28 cellular contexts compared by ENCODE assay signal in the genomic region with DNA sequence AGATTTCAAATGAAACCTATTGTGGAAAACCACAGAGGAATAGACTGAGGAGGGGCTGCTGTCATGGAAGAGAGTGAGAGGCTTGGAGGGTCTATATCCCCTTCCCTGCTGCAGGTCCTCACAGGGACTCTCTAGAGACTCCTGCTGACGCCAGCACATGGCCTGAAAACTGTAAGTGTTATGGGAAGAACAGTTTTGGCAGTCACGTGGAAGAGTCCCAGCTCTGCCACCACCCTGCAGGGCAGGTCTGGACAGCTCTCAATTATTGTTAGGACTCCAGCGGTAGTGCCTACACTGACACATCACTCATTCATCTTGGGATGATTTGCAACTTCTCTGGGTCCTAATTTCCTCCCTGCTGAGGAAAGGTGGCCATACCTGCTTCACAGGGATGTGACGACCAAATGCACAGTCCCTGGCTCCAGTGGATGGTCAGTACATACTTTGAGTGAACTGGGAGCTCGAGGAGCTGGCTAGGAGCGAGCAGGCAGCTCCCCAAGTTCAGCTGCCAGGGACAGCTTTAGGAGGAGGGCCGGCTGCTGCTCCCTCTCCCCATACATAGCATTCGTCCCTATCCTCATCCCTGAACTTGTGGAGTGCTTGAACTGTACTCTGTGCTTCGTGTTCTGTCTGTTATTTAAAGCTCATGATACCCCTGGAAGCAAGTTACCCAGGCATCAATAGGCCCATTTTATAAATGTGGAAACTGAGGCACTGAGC. TPM values are rescaled to one million over a fixed set of nuclear protein-coding genes. Genes with fewer than 3 reads are reported as not detected.
DNase-seq lines count a peak whose midpoint lies in the region; ATAC-seq, FAIRE-seq and TF ChIP-seq lines count a peak whose summit lies in the region.
"Had no signal": no experiment of that assay in that cellular context is flagged by ENCODE, and none has a peak within 500 bp of the region (broad histone marks: within the 10 kb centered on the region; RNA-seq: fewer than 3 reads in every experiment).

No MANE protein-coding gene starts in this region.

- no peaks in the 10 kb centered on the region for H3K36me3 ChIP-seq in BLaER1 treated with 17β-estradiol and CSF1 and Interleukin-3, amounts not matched to agents 10 nM and 100 nM
- H3K36me3 ChIP-seq: cardiac muscle cell, HAP-1, suprapubic skin, uterus had no signal

- no peaks in the 10 kb centered on the region for H3K9me3 ChIP-seq in BLaER1 treated with 17β-estradiol and CSF1 and Interleukin-3, amounts not matched to agents 10 nM and 100 nM (replicated peaks in 1 of 11)
- H3K9me3 ChIP-seq: HAP-1, suprapubic skin, uterus had no signal

- no peaks in the 10 kb centered on the region for H4K20me1 ChIP-seq in BLaER1 treated with 17β-estradiol and CSF1 and Interleukin-3, amounts not matched to agents 10 nM and 100 nM

- no peak overlapping the region for H3K4me3 ChIP-seq in BLaER1 treated with 17β-estradiol and CSF1 and Interleukin-3, amounts not matched to agents 10 nM and 100 nM
- H3K4me3 ChIP-seq: cardiac muscle cell, HAP-1, skin epidermis, suprapubic skin, uterus had no signal

- peak overlapping the region in 8 of 11 experiments; percentile 17 to 62 (median 50); a peak in 8 of 22 replicates for H3K4me2 ChIP-seq in BLaER1 treated with 17β-estradiol and CSF1 and Interleukin-3, amounts not matched to agents 10 nM and 100 nM

- no peak for FAIRE-seq in HTR-8/SVneo (lab: Jason Lieb, UNC)
- FAIRE-seq: kidney had no signal

- H3K27me3 ChIP-seq in BLaER1 treated with 17β-estradiol and CSF1 and Interleukin-3, amounts not matched to agents 10 nM and 100 nM, result no peaks in the 10 kb centered on the region
- peaks cover 22% of the 10 kb centered on the region for H3K27me3 ChIP-seq in foreskin keratinocyte
- H3K27me3 ChIP-seq: cardiac muscle cell, suprapubic skin, uterus had no signal

- H3K4me1 ChIP-seq in BLaER1 treated with 17β-estradiol and CSF1 and Interleukin-3, amounts not matched to agents 10 nM and 100 nM, result peaks cover 0 to 13% (median 8%) of the 10 kb centered on the region in 10 experiments; a peak in 15 of 20 replicates
- H3K4me1 ChIP-seq in foreskin keratinocyte, result peaks cover 6% of the 10 kb centered on the region
- H3K4me1 ChIP-seq: HAP-1, uterus had no signal

- TF ChIP-seq CTCF in foreskin keratinocyte (conservative IDR thresholded peaks at IDR 0.05), result no peak

- ATAC-seq in foreskin keratinocyte (peak; percentile 98), GM18907 (IDR thresholded peaks at IDR 0.05; ENCODE audit: unreplicated experiment) (no peak)
- ATAC-seq: Right ventricle myocardium inferior; stimulated activated memory B cell treated with anti-CD40 and anti-IgM and Interleukin-4, amounts not matched to agents 10 μg/mL and 1 μg/mL and 100 μg/mL, for 72 hours had no signal

- H3K9ac ChIP-seq in BLaER1 treated with 17β-estradiol and CSF1 and Interleukin-3, amounts not matched to agents 10 nM and 100 nM, result no peak overlapping the region

- DNase-seq in HTR-8/SVneo (ENCODE audit: insufficient read length, low spot score) (peak; percentile 10), SW480 (ENCODE audit: low spot score) (peak; percentile 3), foreskin keratinocyte (peak; percentile 80 to 90), NCI-H1930 (lab: John Stamatoyannopoulos, UW) (no peak)
- no peak for DNase-seq in activated CD4-positive, alpha-beta T cell treated with anti-CD3 and anti-CD28 coated beads for 1 hour
- DNase-seq: activated naive CD4-positive, alpha-beta T cell treated with anti-CD3 and anti-CD28 coated beads for 36 hours; activated T-cell treated with anti-CD3 and anti-CD28 coated beads, Interleukin-2, amount 50 U/mL, for 48 hours; amniotic stem cell; CD4-positive, CD25-positive, alpha-beta regulatory T cell; GDM1; hypothalamus; KG1; kidney; NCI-H2029 treated with DMSO at 0.1 percent for 48 hours; NCI-H510A; stimulated activated CD4-positive, alpha-beta T cell treated with anti-CD3 and anti-CD28 coated beads, Interleukin-2, amount 100 ng/mL, for 24 hours; uterus had no signal

- H3K27ac ChIP-seq in BLaER1 treated with 17β-estradiol and CSF1 and Interleukin-3, amounts not matched to agents 10 nM and 100 nM, result peak overlapping the region in 1 of 11 experiments; percentile 3; a peak in 1 of 22 replicates
- H3K27ac ChIP-seq in foreskin keratinocyte, result no peak overlapping the region
- H3K27ac ChIP-seq: cardiac muscle cell, skin epidermis, suprapubic skin, uterus had no signal

RNA-seq across cellular contexts. Expression of gene CTXND1, which starts 49.2 kb away (rescaled TPM):
- not detected in 2 replicates for total RNA-seq in foreskin keratinocyte
- polyA plus RNA-seq in foreskin keratinocyte, result not detected in 2 replicates
- total RNA-seq: activated CD8-positive, alpha-beta memory T cell treated with anti-CD3 and anti-CD28 coated beads for 36 hours; activated naive CD4-positive, alpha-beta T cell treated with anti-CD3 and anti-CD28 coated beads for 36 hours; CD4-positive, CD25-positive, alpha-beta regulatory T cell; fibroblast of villous mesenchyme; myocyte had no signal
- polyA plus RNA-seq: CD4-positive, CD25-positive, alpha-beta regulatory T cell had no signal

RNA-seq across cellular contexts. Expression of gene FAH, which starts 50.0 kb away (rescaled TPM):
- 21.8 and 25.8 TPM in 2 replicates for total RNA-seq in foreskin keratinocyte
- polyA plus RNA-seq in foreskin keratinocyte, result 26.2 and 33.4 TPM in 2 replicates

Comparison
In these comparisons a context has a peak if more than half of its experiments do, and no peak if none do; other contexts are left out.
1. DNase-seq: peak in HTR-8/SVneo (single experiment), SW480 (single experiment) and foreskin keratinocyte (2 of 2); none in activated CD4-positive, alpha-beta T cell treated with anti-CD3 and anti-CD28 coated beads for 1 hour (single experiment) and NCI-H1930 (0 of 2).